1 cellular context compared by ENCODE assay signal in the genomic region with DNA sequence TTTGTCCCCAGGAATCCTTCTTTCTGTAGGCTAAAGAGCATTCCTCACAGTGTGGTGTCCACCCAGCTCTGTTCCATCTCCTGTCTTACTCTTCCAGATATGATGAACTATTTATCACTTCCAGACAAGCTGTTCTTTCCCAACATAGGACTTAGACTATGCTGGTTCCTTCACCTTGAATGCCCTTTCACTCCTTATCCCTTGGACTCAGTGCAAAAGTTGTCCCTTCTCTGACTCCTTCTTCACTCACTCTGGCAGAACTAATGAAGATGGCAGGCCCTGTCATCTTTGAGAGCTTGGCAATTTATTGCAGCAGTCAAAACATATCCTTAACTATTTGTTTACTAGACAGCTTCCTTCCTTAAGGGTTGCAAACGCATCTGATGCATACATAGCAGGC.
TF ChIP-seq lines count a peak whose summit lies in the region.

No MANE protein-coding gene starts in this region.

TF ChIP-seq in GM23338, 12 proteins besides CTCF, POLR2A, EP300 and RAD21 (continued from another document):
- TF ChIP-seq ZNF331 (CRISPR knock-in tag; IDR thresholded peaks at IDR 0.05; ENCODE audit: low read depth): no peak
